Comparison of ENCODE assay signal across 8 cellular contexts in genomic region chr10:92240289-92241157, GRCh38. TPM values are rescaled to one million over a fixed set of nuclear protein-coding genes. Genes with fewer than 3 reads are reported as not detected.
A peak's percentile ranks its signal among the peaks of the same experiment; 100 is the strongest.
DNase-seq lines count a peak whose midpoint lies in the region; ATAC-seq and TF ChIP-seq lines count a peak whose summit lies in the region.

No MANE protein-coding gene starts in this region.

- no peaks in the 10 kb centered on the region for H3K9me3 Mint-ChIP-seq in CD4-positive, alpha-beta T cell
- no peaks in the 10 kb centered on the region for H3K9me3 Mint-ChIP-seq in naive thymus-derived CD4-positive, alpha-beta T cell

- POLR2A ChIA-PET in CD4-positive, alpha-beta T cell (lab: Charles Lee): interaction anchor here (0.9 to 4.7 kb wide), 3 partner anchors 29 to 442 kb away, joined by 3 to 28 read pairs (median 6); partner anchors contain the start of genes CPEB3, MARCHF5 and TNKS2
- POLR2A ChIA-PET in naive thymus-derived CD4-positive, alpha-beta T cell (lab: Charles Lee): interaction anchor here (1.5 kb wide), 2 partner anchors 49 to 51 kb away, joined by 3 to 6 read pairs; partner anchors contain the start of genes CPEB3 and MARCHF5

- peak overlapping the region; percentile 64 for H3K4me3 ChIP-seq in NT2/D1 (ENCODE audit: insufficient read length, low read depth)
- H3K4me3 ChIP-seq in fibroblast of villous mesenchyme (ENCODE audit: low read depth, low read length): peak overlapping the region; percentile 78
- H3K4me3 ChIP-seq in naive thymus-derived CD4-positive, alpha-beta T cell (ENCODE audit: low read length): peak overlapping the region; percentile 78

- H3K36me3 Mint-ChIP-seq in CD4-positive, alpha-beta T cell (ENCODE audit: low read depth): peaks cover 9% of the 10 kb centered on the region
- peaks cover 0 to 19% (median 0%) of the 10 kb centered on the region in 5 donors for H3K36me3 Mint-ChIP-seq in naive thymus-derived CD4-positive, alpha-beta T cell

- H3K4me1 Mint-ChIP-seq in CD4-positive, alpha-beta T cell (ENCODE audit: low read depth): peaks cover 44% of the 10 kb centered on the region
- H3K4me1 Mint-ChIP-seq in naive thymus-derived CD4-positive, alpha-beta T cell: peaks cover 14 to 57% (median 31%) of the 10 kb centered on the region in 7 donors

- H3K27me3 Mint-ChIP-seq in CD4-positive, alpha-beta T cell: no peaks in the 10 kb centered on the region
- H3K27me3 Mint-ChIP-seq in naive thymus-derived CD4-positive, alpha-beta T cell: peaks cover 0 to 37% (median 0%) of the 10 kb centered on the region in 5 donors

- H3K9me3 ChIP-seq in CD4-positive, alpha-beta T cell (ENCODE audit: control insufficient read depth, low read length): no peaks in the 10 kb centered on the region
- H3K9me3 ChIP-seq in NT2/D1 (ENCODE audit: insufficient read depth, low read length): no peaks in the 10 kb centered on the region
- no peaks in the 10 kb centered on the region for H3K9me3 ChIP-seq in naive thymus-derived CD4-positive, alpha-beta T cell (ENCODE audit: control insufficient read depth in 2 of 3, low read length in 3 of 3)

- intact Hi-C loops in CD4-positive, alpha-beta T cell (cut with DNase I, micrococcal nuclease): loop anchor here in 1 of 2 experiments (5.0 kb wide), 1 partner anchor 52 kb away; the partner anchor contains the start of genes CPEB3 and MARCHF5
- intact Hi-C loops in naive thymus-derived CD4-positive, alpha-beta T cell (cut with micrococcal nuclease): loop anchor here (1.0 to 10.0 kb wide), 5 partner anchors 28 to 1254 kb away; partner anchors contain the start of genes BTAF1 (in 1 of the 2), CEP55 (in 1 of the 2), CPEB3 (in 1 of the 2) and MARCHF5 (in 1 of the 2)

- peak overlapping the region; percentile 72 for H3K9ac ChIP-seq in NT2/D1 (ENCODE audit: insufficient read length, low read depth)

- no peaks in the 10 kb centered on the region for H3K36me3 ChIP-seq in NT2/D1 (ENCODE audit: insufficient read depth, insufficient read length, low read length)
- peaks cover 0 to 6% (median 0%) of the 10 kb centered on the region in 3 experiments for H3K36me3 ChIP-seq in naive thymus-derived CD4-positive, alpha-beta T cell (ENCODE audit: control insufficient read depth in 2 of 3, insufficient read depth in 3 of 3, low read length in 3 of 3)

- peaks cover 2% of the 10 kb centered on the region for H3K4me1 ChIP-seq in NT2/D1 (ENCODE audit: insufficient read depth, insufficient read length)
- peaks cover 0 to 11% of the 10 kb centered on the region in 2 donors for H3K4me1 ChIP-seq in naive thymus-derived CD4-positive, alpha-beta T cell (ENCODE audit: control insufficient read depth in 2 of 2, insufficient read depth in 2 of 2, low read length in 2 of 2)

- no peaks in the 10 kb centered on the region for H3K27me3 ChIP-seq in CD4-positive, alpha-beta T cell (ENCODE audit: control insufficient read depth, insufficient read depth, low read length)
- H3K27me3 ChIP-seq in NT2/D1 (ENCODE audit: insufficient read depth, insufficient read length): peaks cover 40% of the 10 kb centered on the region
- H3K27me3 ChIP-seq in naive thymus-derived CD4-positive, alpha-beta T cell (ENCODE audit: control insufficient read depth in 2 of 2, insufficient read depth in 2 of 2, low read length in 2 of 2): no peaks in the 10 kb centered on the region

- H3K27ac Mint-ChIP-seq in CD4-positive, alpha-beta T cell: peak overlapping the region; percentile 58
- H3K27ac Mint-ChIP-seq in naive thymus-derived CD4-positive, alpha-beta T cell: peak overlapping the region; percentile 31 to 94 (median 71)

- peak; percentile 42 for ATAC-seq in CD4-positive, alpha-beta T cell (ENCODE audit: poor library complexity)
- peak; percentile 35 for ATAC-seq in HG03521 (IDR thresholded peaks at IDR 0.05; ENCODE audit: unreplicated experiment)
- peak; percentile 58 for ATAC-seq in naive thymus-derived CD4-positive, alpha-beta T cell

- peak overlapping the region; percentile 92 for H3K4me3 Mint-ChIP-seq in CD4-positive, alpha-beta T cell
- peak overlapping the region; percentile 88 to 99 (median 92) for H3K4me3 Mint-ChIP-seq in naive thymus-derived CD4-positive, alpha-beta T cell

- no peak overlapping the region for H3K27ac ChIP-seq in CD4-positive, alpha-beta T cell (ENCODE audit: low read depth, low read length)
- peak overlapping the region; percentile 58 for H3K27ac ChIP-seq in naive thymus-derived CD4-positive, alpha-beta T cell (ENCODE audit: low read depth, low read length)

- CTCF ChIA-PET in CD4-positive, alpha-beta T cell (lab: Charles Lee): interaction anchor here (1.0 kb wide), 1 partner anchor 18 kb away, joined by 5 read pairs; no protein-coding TSS in a partner anchor
- CTCF ChIA-PET in naive thymus-derived CD4-positive, alpha-beta T cell (lab: Charles Lee): no interaction called here

- no peak for TF ChIP-seq CTCF in CD4-positive, alpha-beta T cell (IDR thresholded peaks at IDR 0.05)
- no peak for TF ChIP-seq CTCF in fibroblast of villous mesenchyme (IDR thresholded peaks at IDR 0.05; ENCODE audit: insufficient read depth, low read depth, low read length)

- peak in 4 of 10 experiments; percentile 3 to 22 (median 11) for DNase-seq in CD4-positive, alpha-beta T cell
- DNase-seq in GM19238 (ENCODE audit: insufficient read length, low spot score) (peak; percentile 50), NT2/D1 (ENCODE audit: low read depth, low spot score) (no peak), fibroblast of villous mesenchyme (ENCODE audit: low read depth) (peak; percentile 74), ureter (ENCODE audit: low spot score) (peak; percentile 79)
- peak; percentile 65 for DNase-seq in activated effector memory CD4-positive, alpha-beta T cell treated with anti-CD3 and anti-CD28 coated beads, Interleukin-2, amount 50 U/mL, for 16 hours
- DNase-seq in naive thymus-derived CD4-positive, alpha-beta T cell: peak in 8 of 9 donors; percentile 19 to 43 (median 28)

RNA-seq across cellular contexts. Expression of gene CPEB3, which starts 50.4 kb away (rescaled TPM):
- 1 to 10 TPM; 1.2 to 1.3 TPM for total RNA-seq in CD4-positive, alpha-beta T cell
- total RNA-seq in fibroblast of villous mesenchyme (0.43 and 0.64 TPM in 2 replicates), ureter (6.0 TPM)
- total RNA-seq in naive thymus-derived CD4-positive, alpha-beta T cell: 1 to 10 TPM; 2.0 to 3.3 (median 2.2) TPM
- 1 to 10 TPM in 1 of 2 donors, under 1 TPM in 1; 0.74 to 1.2 TPM for polyA plus RNA-seq in naive thymus-derived CD4-positive, alpha-beta T cell

RNA-seq across cellular contexts. Expression of gene MARCHF5, which starts 50.4 kb away (rescaled TPM):
- total RNA-seq in CD4-positive, alpha-beta T cell: 10 to 100 TPM; 33.5 to 36.1 TPM
- total RNA-seq in fibroblast of villous mesenchyme: 10.3 and 13.4 TPM in 2 replicates
- total RNA-seq in naive thymus-derived CD4-positive, alpha-beta T cell: 10 to 100 TPM; 22.0 to 37.1 (median 33.8) TPM
- 10 to 100 TPM; 18.3 to 29.3 TPM for polyA plus RNA-seq in naive thymus-derived CD4-positive, alpha-beta T cell
- 34.2 TPM for total RNA-seq in ureter
